Comparison of ENCODE assay signal across 17 cellular contexts in genomic region chr9:129687391-129687790, GRCh38. TPM values are rescaled to one million over a fixed set of nuclear protein-coding genes. Genes with fewer than 3 reads are reported as not detected.
"Had no signal": no experiment of that assay in that cellular context is flagged by ENCODE, and none has a peak within 500 bp of the region (broad histone marks: within the 10 kb centered on the region; RNA-seq: fewer than 3 reads in every experiment).

No MANE protein-coding gene starts in this region.

- ATAC-seq: pancreas, right lobe of liver, T-helper 17 cell had no signal

- H3K27ac ChIP-seq: cardiac muscle cell, hepatocyte, pancreas, right lobe of liver, testis, upper lobe of left lung had no signal

- H3K36me3 ChIP-seq: cardiac muscle cell, pancreas, right lobe of liver, upper lobe of left lung had no signal

- DNase-seq: activated CD4-positive, alpha-beta T cell treated with anti-CD3 and anti-CD28 coated beads, Interleukin-2, amount 50 U/mL, for 4 hours; activated gamma-delta T cell; dermis blood vessel endothelial cell; effector memory CD4-positive, alpha-beta T cell; foreskin fibroblast; pancreas; right lobe of liver; small intestine; stimulated activated CD4-positive, alpha-beta T cell treated with anti-CD3 and anti-CD28 coated beads, Interleukin-15, amount 100 ng/mL, for 24 hours; stimulated activated CD4-positive, alpha-beta T cell treated with anti-CD3 and anti-CD28 coated beads, Interleukin-2, amount 100 ng/mL, for 48 hours; T-helper 17 cell; testis; upper lobe of left lung had no signal

- H3K27me3 ChIP-seq: cardiac muscle cell, hepatocyte, pancreas, right lobe of liver, testis, upper lobe of left lung had no signal

- H3K9me3 ChIP-seq: pancreas, right lobe of liver, testis, upper lobe of left lung had no signal

- H3K4me1 ChIP-seq: pancreas, right lobe of liver, testis, upper lobe of left lung had no signal

- H3K4me3 ChIP-seq: cardiac muscle cell, hepatocyte, pancreas, right lobe of liver, testis, upper lobe of left lung had no signal

RNA-seq across cellular contexts. Expression of gene PRRX2, which starts 21.9 kb away (rescaled TPM):
- total RNA-seq: pulmonary artery endothelial cell, right lobe of liver, T-helper 17 cell had no signal
- polyA plus RNA-seq: neural cell had no signal
